In genomic region chr3:194633349-194634004, GRCh38 we compare ENCODE assay signal across 1 cellular context.
TF ChIP-seq lines count a peak whose summit lies in the region.

TMEM44 (minus strand) TSS chr3:194633419; CDS start chr3:194633215, 204 bp downstream.

TF ChIP-seq in HepG2, 621 proteins besides CTCF, POLR2A, EP300 and RAD21 (continued from another document and continues in another):
- TF ChIP-seq ZXDC (CRISPR knock-in tag; IDR thresholded peaks at IDR 0.05) (no peak), ZNF547 (CRISPR knock-in tag; IDR thresholded peaks at IDR 0.05) (no peak), ATF4 (CRISPR knock-in tag; IDR thresholded peaks at IDR 0.05) (no peak), REXO4 (CRISPR knock-in tag; IDR thresholded peaks at IDR 0.05; ENCODE audit: borderline replicate concordance) (no peak), ZBTB40 (IDR thresholded peaks at IDR 0.05) (no peak), ZBTB40 (CRISPR knock-in tag; IDR thresholded peaks at IDR 0.05) (peak; percentile 48; the same call in 1 of the 2 replicates), BORCS8-MEF2B (CRISPR knock-in tag; IDR thresholded peaks at IDR 0.05) (peak; percentile 66; the same call in 1 of the 2 replicates), DR1 (CRISPR knock-in tag; IDR thresholded peaks at IDR 0.05) (no peak), ZNF691 (CRISPR knock-in tag; IDR thresholded peaks at IDR 0.05; ENCODE audit: borderline replicate concordance, low read depth) (no peak; the same call in 1 of the 2 replicates), SMAD1 (CRISPR knock-in tag; IDR thresholded peaks at IDR 0.05; ENCODE audit: borderline replicate concordance, low read depth) (no peak; the same call in 1 of the 2 replicates), ZNF446 (CRISPR knock-in tag; IDR thresholded peaks at IDR 0.05) (peak; percentile 50), CCDC6 (CRISPR knock-in tag; IDR thresholded peaks at IDR 0.05) (no peak), JARID2 (CRISPR knock-in tag; IDR thresholded peaks at IDR 0.05; ENCODE audit: insufficient replicate concordance) (no peak), TFE3 (CRISPR knock-in tag; IDR thresholded peaks at IDR 0.05) (peak; percentile 54), ZNF234 (CRISPR knock-in tag; conservative IDR thresholded peaks at IDR 0.05) (no peak), MXD4 (CRISPR knock-in tag; IDR thresholded peaks at IDR 0.05) (0 out of 2 replicates have a peak, but pooled peaks have one; percentile 56), DMAP1 (CRISPR knock-in tag; IDR thresholded peaks at IDR 0.05) (peak; percentile 65), ZNF235 (CRISPR knock-in tag; IDR thresholded peaks at IDR 0.05; ENCODE audit: borderline replicate concordance) (no peak), ZFP41 (CRISPR knock-in tag; IDR thresholded peaks at IDR 0.05; ENCODE audit: borderline replicate concordance) (no peak), ZNF614 (CRISPR knock-in tag; IDR thresholded peaks at IDR 0.05; ENCODE audit: borderline replicate concordance) (peak; percentile 73; the same call in 1 of the 2 replicates), SRSF9 (IDR thresholded peaks at IDR 0.05; ENCODE audit: borderline replicate concordance, insufficient read depth, low read depth, low read length, poor library complexity, severe bottlenecking) (no peak), ZBTB8A (CRISPR knock-in tag; IDR thresholded peaks at IDR 0.05; ENCODE audit: borderline replicate concordance, low read depth) (no peak), PBX3 (CRISPR knock-in tag; IDR thresholded peaks at IDR 0.05; ENCODE audit: borderline replicate concordance) (no peak), ZNF274 (CRISPR knock-in tag; IDR thresholded peaks at IDR 0.05) (no peak), THAP7 (CRISPR knock-in tag; IDR thresholded peaks at IDR 0.05) (no peak), ZNF44 (CRISPR knock-in tag; IDR thresholded peaks at IDR 0.05) (no peak), ZNF576 (CRISPR knock-in tag; IDR thresholded peaks at IDR 0.05) (no peak), RBFOX2 (IDR thresholded peaks at IDR 0.05; ENCODE audit: low read depth, low read length) (peak; percentile 73), ZNF83 (CRISPR knock-in tag; IDR thresholded peaks at IDR 0.05; ENCODE audit: borderline replicate concordance) (peak; percentile 53; the same call in 1 of the 2 replicates), ETV5 (CRISPR knock-in tag; IDR thresholded peaks at IDR 0.05; ENCODE audit: borderline replicate concordance) (peak; percentile 76; the same call in 1 of the 2 replicates), ATRX (CRISPR knock-in tag; IDR thresholded peaks at IDR 0.05; ENCODE audit: borderline replicate concordance) (no peak), ZNF24 (IDR thresholded peaks at IDR 0.05) (no peak), ZNF878 (CRISPR knock-in tag; IDR thresholded peaks at IDR 0.05) (no peak), NAIF1 (CRISPR knock-in tag; IDR thresholded peaks at IDR 0.05; ENCODE audit: borderline replicate concordance) (no peak), AHR (CRISPR knock-in tag; IDR thresholded peaks at IDR 0.05) (0 out of 2 replicates have a peak, but pooled peaks have one; percentile 35), HOXA9 (CRISPR knock-in tag; IDR thresholded peaks at IDR 0.05; ENCODE audit: borderline replicate concordance) (no peak), ZNF180 (CRISPR knock-in tag; IDR thresholded peaks at IDR 0.05; ENCODE audit: borderline replicate concordance, low read depth) (no peak), GATAD1 (CRISPR knock-in tag; IDR thresholded peaks at IDR 0.05) (peak; percentile 60), TAF15 (IDR thresholded peaks at IDR 0.05; ENCODE audit: low read depth, low read length, poor library complexity, severe bottlenecking) (no peak), NFIB (CRISPR knock-in tag; IDR thresholded peaks at IDR 0.05; ENCODE audit: borderline replicate concordance) (no peak), ARNT2 (CRISPR knock-in tag; IDR thresholded peaks at IDR 0.05; ENCODE audit: low read depth) (peak; percentile 51; the same call in 1 of the 2 replicates), ZMAT5 (CRISPR knock-in tag; IDR thresholded peaks at IDR 0.05; ENCODE audit: borderline replicate concordance, low read depth) (no peak), ZNF703 (CRISPR knock-in tag; IDR thresholded peaks at IDR 0.05; ENCODE audit: borderline replicate concordance) (no peak), RFX3 (CRISPR knock-in tag; IDR thresholded peaks at IDR 0.05) (no peak), POLR2AphosphoS5 (IDR thresholded peaks at IDR 0.05; ENCODE audit: low read depth, low read length) (no peak)
